34 cellular contexts compared by ENCODE assay signal in the genomic region with DNA sequence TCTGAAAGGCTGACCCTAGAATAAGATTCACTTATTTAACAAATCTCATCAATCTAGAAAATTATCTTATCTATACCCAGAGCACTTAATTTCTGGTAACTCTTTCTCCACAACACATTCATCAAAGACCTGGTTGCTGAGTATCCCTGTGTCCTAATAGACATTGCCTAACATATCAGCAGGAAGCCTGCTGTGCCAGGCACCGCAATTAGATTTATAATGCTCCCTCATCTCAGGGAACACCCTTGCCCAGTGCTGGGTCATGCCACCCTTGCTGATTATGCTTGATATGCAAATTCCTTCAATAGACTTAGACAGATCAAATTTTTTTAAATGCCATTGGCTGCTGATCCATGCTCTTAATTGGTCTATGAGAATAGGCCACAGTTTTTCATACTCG. TPM values are rescaled to one million over a fixed set of nuclear protein-coding genes. Genes with fewer than 3 reads are reported as not detected.
"Had no signal": no experiment of that assay in that cellular context is flagged by ENCODE, and none has a peak within 500 bp of the region (broad histone marks: within the 10 kb centered on the region; RNA-seq: fewer than 3 reads in every experiment).

No MANE protein-coding gene starts in this region.

- H3K27me3 ChIP-seq: adrenal gland, ascending aorta, brain microvascular endothelial cell, esophagus muscularis mucosa, foreskin keratinocyte, gastrocnemius medialis had no signal

- H3K36me3 ChIP-seq: adrenal gland, ascending aorta, brain microvascular endothelial cell, esophagus muscularis mucosa, gastrocnemius medialis had no signal

- DNase-seq: activated CD4-positive, alpha-beta memory T cell treated with anti-CD3 and anti-CD28 coated beads for 36 hours; activated CD4-positive, alpha-beta T cell treated with anti-CD3 and anti-CD28 coated beads for 36 hours; activated CD4-positive, alpha-beta T cell treated with anti-CD3 and anti-CD28 coated beads, Interleukin-2, amount 10 ng/mL, durations not matched to agents 24 days and 14 days; activated CD4-positive, CD25-positive, alpha-beta regulatory T cell; activated CD4-positive, CD25-positive, alpha-beta regulatory T cell treated with anti-CD3 and anti-CD28 coated beads, Interleukin-2, amount 50 U/mL, for 72 hours; activated CD8-positive, alpha-beta memory T cell treated with anti-CD3 and anti-CD28 coated beads, Interleukin-2, amount 10 ng/mL, durations not matched to agents 7 days and 5 days; activated CD8-positive, alpha-beta memory T cell treated with anti-CD3 and anti-CD28 coated beads, Interleukin-2, amount 50 U/mL, for 4 hours; activated CD8-positive, alpha-beta T cell treated with anti-CD3 and anti-CD28 coated beads, Interleukin-2, amount 10 ng/mL, durations not matched to agents 7 days and 5 days; activated effector memory CD4-positive, alpha-beta T cell treated with anti-CD3 and anti-CD28 coated beads, Interleukin-2, amount 50 U/mL, for 16 hours; activated naive CD4-positive, alpha-beta T cell treated with anti-CD3 and anti-CD28 coated beads for 36 hours; activated naive CD8-positive, alpha-beta T cell treated with anti-CD3 and anti-CD28 coated beads for 36 hours; activated naive CD8-positive, alpha-beta T cell treated with anti-CD3 and anti-CD28 coated beads, Interleukin-2, amount 50 U/mL, for 24 hours; activated T-cell treated with anti-CD3 and anti-CD28 coated beads, Interleukin-2, amount 50 U/mL, for 1 hour; activated T-cell treated with anti-CD3 and anti-CD28 coated beads, Interleukin-2, amount 50 U/mL, for 48 hours; adrenal gland; brain microvascular endothelial cell; dorsolateral prefrontal cortex; effector memory CD4-positive, alpha-beta T cell; endodermal cell; foreskin keratinocyte; gastrocnemius medialis; glutamatergic neuron; T-helper 1 cell; T-helper 17 cell had no signal

- H3K27ac ChIP-seq: adrenal gland, ascending aorta, brain microvascular endothelial cell, coronary artery, dorsolateral prefrontal cortex, esophagus muscularis mucosa, foreskin keratinocyte, gastrocnemius medialis had no signal

- H3K9me3 ChIP-seq: ascending aorta, esophagus muscularis mucosa, gastrocnemius medialis had no signal

- ATAC-seq: activated CD4-positive, alpha-beta T cell treated with anti-CD3 and anti-CD28 coated beads for 36 hours; activated CD8-positive, alpha-beta memory T cell treated with anti-CD3 and anti-CD28 coated beads, Interleukin-2, amount 10 ng/mL, durations not matched to agents 7 days and 5 days; activated CD8-positive, alpha-beta T cell treated with anti-CD3 and anti-CD28 coated beads, Interleukin-2, amount 10 ng/mL, durations not matched to agents 7 days and 5 days; activated naive CD8-positive, alpha-beta T cell treated with anti-CD3 and anti-CD28 coated beads, Interleukin-2, amount 50 U/mL, for 24 hours; foreskin keratinocyte; gastrocnemius medialis; T-helper 17 cell had no signal

- H3K4me1 ChIP-seq: adrenal gland, ascending aorta, esophagus muscularis mucosa, gastrocnemius medialis had no signal

- FAIRE-seq: bronchial epithelial cell had no signal

- H3K4me3 ChIP-seq: adrenal gland, ascending aorta, coronary artery, dorsolateral prefrontal cortex, esophagus muscularis mucosa, gastrocnemius medialis had no signal

RNA-seq across cellular contexts. Expression of gene DSG1, which starts 3.8 kb away (rescaled TPM):
- total RNA-seq: activated CD4-positive, alpha-beta memory T cell treated with anti-CD3 and anti-CD28 coated beads for 36 hours; activated CD4-positive, alpha-beta T cell treated with anti-CD3 and anti-CD28 coated beads for 36 hours; activated CD4-positive, alpha-beta T cell treated with anti-CD3 and anti-CD28 coated beads, Interleukin-2, amount 10 ng/mL, durations not matched to agents 24 days and 14 days; activated CD8-positive, alpha-beta memory T cell treated with anti-CD3 and anti-CD28 coated beads for 36 hours; activated CD8-positive, alpha-beta memory T cell treated with anti-CD3 and anti-CD28 coated beads, Interleukin-2, amount 10 ng/mL, durations not matched to agents 7 days and 5 days; activated CD8-positive, alpha-beta T cell treated with anti-CD3 and anti-CD28 coated beads, Interleukin-2, amount 10 ng/mL, durations not matched to agents 7 days and 5 days; activated naive CD4-positive, alpha-beta T cell treated with anti-CD3 and anti-CD28 coated beads for 36 hours; activated naive CD8-positive, alpha-beta T cell treated with anti-CD3 and anti-CD28 coated beads for 36 hours; activated T-helper 1 cell treated with anti-CD3 and anti-CD28 coated beads, Interleukin-12 subunit alpha, Interleukin-12 subunit beta, Interleukin-2, Interleukin-4 antibody, amounts not matched to agents 30 ng/mL and 10 ng/mL and 1 ng/mL, durations not matched to agents 14 hours and 24 hours and 36 hours; activated T-helper 2 cell treated with anti-CD3 and anti-CD28 coated beads, Interferon-gamma antibody, Interleukin-2, Interleukin-4, amounts not matched to agents 10 μg/mL and 5 μg/mL and 100 μg/mL, durations not matched to agents 14 hours and 24 hours and 36 hours; adrenal gland; ascending aorta; endodermal cell; epithelial cell of proximal tubule; esophagus muscularis mucosa; gastrocnemius medialis; T-helper 17 cell had no signal

RNA-seq across cellular contexts. Expression of gene DSG4, which starts 54.9 kb away (rescaled TPM):
- total RNA-seq: activated CD4-positive, alpha-beta memory T cell treated with anti-CD3 and anti-CD28 coated beads for 36 hours; activated CD4-positive, alpha-beta T cell treated with anti-CD3 and anti-CD28 coated beads for 36 hours; activated CD4-positive, alpha-beta T cell treated with anti-CD3 and anti-CD28 coated beads, Interleukin-2, amount 10 ng/mL, durations not matched to agents 24 days and 14 days; activated CD8-positive, alpha-beta memory T cell treated with anti-CD3 and anti-CD28 coated beads for 36 hours; activated CD8-positive, alpha-beta memory T cell treated with anti-CD3 and anti-CD28 coated beads, Interleukin-2, amount 10 ng/mL, durations not matched to agents 7 days and 5 days; activated CD8-positive, alpha-beta T cell treated with anti-CD3 and anti-CD28 coated beads, Interleukin-2, amount 10 ng/mL, durations not matched to agents 7 days and 5 days; activated naive CD4-positive, alpha-beta T cell treated with anti-CD3 and anti-CD28 coated beads for 36 hours; activated naive CD8-positive, alpha-beta T cell treated with anti-CD3 and anti-CD28 coated beads for 36 hours; activated T-helper 1 cell treated with anti-CD3 and anti-CD28 coated beads, Interleukin-12 subunit alpha, Interleukin-12 subunit beta, Interleukin-2, Interleukin-4 antibody, amounts not matched to agents 30 ng/mL and 10 ng/mL and 1 ng/mL, durations not matched to agents 14 hours and 24 hours and 36 hours; activated T-helper 2 cell treated with anti-CD3 and anti-CD28 coated beads, Interferon-gamma antibody, Interleukin-2, Interleukin-4, amounts not matched to agents 10 μg/mL and 5 μg/mL and 100 μg/mL, durations not matched to agents 14 hours and 24 hours and 36 hours; adrenal gland; ascending aorta; bronchial epithelial cell; cardiac septum; cerebellum; dorsolateral prefrontal cortex; endodermal cell; epithelial cell of proximal tubule; esophagus muscularis mucosa; gastrocnemius medialis; T-helper 17 cell had no signal
- polyA plus RNA-seq: adrenal gland, foreskin keratinocyte had no signal
